Comparison of ENCODE assay signal across 1 cellular context in genomic region chr9:99050292-99050911, GRCh38.
TF ChIP-seq lines count a peak whose summit lies in the region.

No MANE protein-coding gene starts in this region.

TF ChIP-seq in HepG2, 621 proteins besides CTCF, POLR2A, EP300 and RAD21 (continued from another document):
- TF ChIP-seq E2F2 (CRISPR knock-in tag; IDR thresholded peaks at IDR 0.05; ENCODE audit: borderline replicate concordance) (no peak), CAMTA2 (CRISPR knock-in tag; IDR thresholded peaks at IDR 0.05; ENCODE audit: borderline replicate concordance) (no peak), ZSCAN31 (CRISPR knock-in tag; IDR thresholded peaks at IDR 0.05; ENCODE audit: low read depth) (no peak)
TF ChIP-seq in HepG2: peak in this region for 0.
